8 cellular contexts compared by ENCODE assay signal in the genomic region with DNA sequence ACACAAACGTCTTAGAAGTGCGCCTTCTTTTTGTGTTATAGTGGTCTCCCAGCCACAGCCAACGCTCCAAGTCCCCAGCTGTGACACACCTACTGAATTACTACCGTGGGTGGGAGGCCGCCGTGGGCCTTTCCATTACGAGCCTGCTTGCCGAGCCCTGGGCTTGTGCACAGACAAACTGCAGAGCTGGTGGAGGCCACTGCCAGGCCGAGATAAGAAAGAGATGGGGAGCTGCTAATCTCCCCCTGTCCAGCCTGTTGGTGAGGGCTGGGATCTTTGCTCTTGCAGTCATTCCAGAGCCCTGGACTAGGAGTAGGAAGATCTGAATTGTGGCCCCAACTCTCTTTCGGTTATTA. TPM values are rescaled to one million over a fixed set of nuclear protein-coding genes. Genes with fewer than 3 reads are reported as not detected.
DNase-seq lines count a peak whose midpoint lies in the region; TF ChIP-seq lines count a peak whose summit lies in the region.

No MANE protein-coding gene starts in this region.

- H3K27ac ChIP-seq in KMS-11 (peak overlapping the region; percentile 77; the same call in 1 of the 2 replicates), stomach smooth muscle (ENCODE audit: low read length) (peak overlapping the region; percentile 82)

- H3K4me1 ChIP-seq in KMS-11 (ENCODE audit: low read depth, poor library complexity, severe bottlenecking) (peaks cover 21% of the 10 kb centered on the region), stomach smooth muscle (ENCODE audit: control insufficient read depth, insufficient read depth, low read length) (peaks cover 18% of the 10 kb centered on the region)

- no peak for TF ChIP-seq POLR2A in lower leg skin (IDR thresholded peaks at IDR 0.05)

- TF ChIP-seq CTCF in KMS-11 (conservative IDR thresholded peaks at IDR 0.05; ENCODE audit: low read depth, low read length) (no peak), astrocyte of the spinal cord (IDR thresholded peaks at IDR 0.05; ENCODE audit: low read depth, low read length) (no peak), lower leg skin (IDR thresholded peaks at IDR 0.05) (no peak)

- H4K20me1 ChIP-seq in KMS-11 (ENCODE audit: insufficient read depth) = no peaks in the 10 kb centered on the region

- no peak overlapping the region for H3K4me3 ChIP-seq in KMS-11 (IDR thresholded peaks at IDR 0.05; ENCODE audit: insufficient read depth, low read depth, low read length)
- H3K4me3 ChIP-seq in astrocyte of the spinal cord (ENCODE audit: low read depth, low read length) = peak overlapping the region; percentile 91
- peak overlapping the region; percentile 42 for H3K4me3 ChIP-seq in lower leg skin (ENCODE audit: low read depth, poor library complexity, severe bottlenecking)
- peak overlapping the region; percentile 87 to 98 for H3K4me3 ChIP-seq in stomach smooth muscle (ENCODE audit: low read length in 2 of 2)

- peaks cover 9% of the 10 kb centered on the region; the same call in 1 of the 2 replicates for H3K79me2 ChIP-seq in KMS-11 (ENCODE audit: insufficient read depth, low read depth)

- peak overlapping the region; percentile 80 for H3K4me2 ChIP-seq in KMS-11

- peak; percentile 16 to 36 for DNase-seq in activated CD8-positive, alpha-beta memory T cell treated with anti-CD3 and anti-CD28 coated beads for 4 hours (ENCODE audit: low read depth in 2 of 2)
- no peak for DNase-seq in activated CD8-positive, alpha-beta memory T cell treated with anti-CD3 and anti-CD28 coated beads for 24 hours
- no peak for DNase-seq in astrocyte of the spinal cord (ENCODE audit: low read depth, low spot score)
- DNase-seq in lower leg skin (ENCODE audit: low spot score in 2 of 2) = no peak
- no peak for DNase-seq in HuH-7 (ENCODE audit: low spot score)
- DNase-seq in GM19240 (ENCODE audit: insufficient read length, low spot score) = no peak

- H3K36me3 ChIP-seq in KMS-11 (ENCODE audit: insufficient read depth) = no peaks in the 10 kb centered on the region
- H3K36me3 ChIP-seq in stomach smooth muscle (ENCODE audit: control insufficient read depth in 2 of 2, insufficient read depth in 2 of 2, low read length in 2 of 2) = peaks cover 11 to 16% of the 10 kb centered on the region in 2 donors

- WGBS in lower leg skin, 2 donors = 3 to 5% methylated on average over 10 of the region's 10 CpGs

- in situ Hi-C loops in astrocyte of the spinal cord (cut with HindIII; ENCODE audit: low sequenced_read_pairs) = no loop called here

- H3K9ac ChIP-seq in KMS-11 (peak overlapping the region; percentile 81; the same call in 1 of the 2 replicates), stomach smooth muscle (ENCODE audit: low read length in 2 of 2) (peak overlapping the region; percentile 79 to 88)

- H3K9me3 ChIP-seq in stomach smooth muscle (ENCODE audit: control insufficient read depth in 2 of 2, low read length in 2 of 2) = no peaks in the 10 kb centered on the region

- H3K27me3 ChIP-seq in KMS-11 (ENCODE audit: insufficient read depth, low read depth) (no peaks in the 10 kb centered on the region), stomach smooth muscle (ENCODE audit: control insufficient read depth in 1 of 2, insufficient read depth in 2 of 2, low read length in 2 of 2) (no peaks in the 10 kb centered on the region)

- H2AFZ ChIP-seq in KMS-11 (ENCODE audit: low read depth) = peak overlapping the region; percentile 52; the same call in 1 of the 2 replicates

- intact Hi-C loops in lower leg skin (cut with DNase I; ENCODE audit: low total_unique reads) = no loop called here

RNA-seq across cellular contexts. Expression of gene HMBS, which starts 0.8 kb away (rescaled TPM):
- total RNA-seq in lower leg skin = 10 to 100 TPM in 3 of 4 donors, 1 to 10 TPM in 1; 8.8 to 11.9 (median 11.1) TPM

RNA-seq across cellular contexts. Expression of gene DPAGT1, which starts 16.2 kb away (rescaled TPM):
- 10 to 100 TPM; 18.9 to 46.9 (median 27.5) TPM for total RNA-seq in lower leg skin

RNA-seq across cellular contexts. Expression of gene VPS11, which starts 17.9 kb away (rescaled TPM):
- total RNA-seq in lower leg skin = 10 to 100 TPM; 30.2 to 44.1 (median 41.3) TPM

RNA-seq across cellular contexts. Expression of gene C2CD2L, which starts 21.6 kb away (rescaled TPM):
- total RNA-seq in lower leg skin = 10 to 100 TPM; 16.8 to 27.2 (median 22.6) TPM

RNA-seq across cellular contexts. Expression of gene HYOU1, which starts 28.5 kb away (rescaled TPM):
- 10 to 100 TPM; 21.8 to 47.0 (median 33.0) TPM for total RNA-seq in lower leg skin

Comparison
In these comparisons a context has a peak if more than half of its experiments do, and no peak if none do; other contexts are left out.
1. DNase-seq: peak in activated CD8-positive, alpha-beta memory T cell treated with anti-CD3 and anti-CD28 coated beads for 4 hours (2 of 2); none in activated CD8-positive, alpha-beta memory T cell treated with anti-CD3 and anti-CD28 coated beads for 24 hours (single experiment), astrocyte of the spinal cord (single experiment), lower leg skin (0 of 2), HuH-7 (single experiment) and GM19240 (single experiment).